In the genomic region with DNA sequence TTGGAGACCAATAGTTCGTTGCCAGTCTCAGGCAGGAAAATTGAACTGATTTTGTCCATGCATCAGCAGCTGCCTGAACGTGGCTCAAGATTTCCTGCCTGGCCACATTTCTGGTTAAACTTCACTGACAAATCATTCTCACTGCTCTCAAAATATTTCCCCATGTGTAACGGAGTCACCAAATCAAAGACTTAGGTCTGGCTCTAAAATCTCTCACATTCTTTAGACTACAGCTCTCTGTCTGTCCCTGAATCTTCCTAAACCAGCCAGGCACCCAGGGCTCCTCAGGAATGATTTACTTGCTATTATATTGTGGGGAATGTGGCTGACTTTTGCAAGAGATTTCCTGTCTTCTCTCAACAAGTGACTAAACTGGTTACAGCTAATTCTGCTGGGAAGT, we compare ENCODE assay signal across 1 cellular context.
TF ChIP-seq lines count a peak whose summit lies in the region.

No MANE protein-coding gene starts in this region.

TF ChIP-seq in WTC11, 78 proteins besides CTCF, POLR2A, EP300 and RAD21 (continued from another document):
- TF ChIP-seq, protein P1, sequence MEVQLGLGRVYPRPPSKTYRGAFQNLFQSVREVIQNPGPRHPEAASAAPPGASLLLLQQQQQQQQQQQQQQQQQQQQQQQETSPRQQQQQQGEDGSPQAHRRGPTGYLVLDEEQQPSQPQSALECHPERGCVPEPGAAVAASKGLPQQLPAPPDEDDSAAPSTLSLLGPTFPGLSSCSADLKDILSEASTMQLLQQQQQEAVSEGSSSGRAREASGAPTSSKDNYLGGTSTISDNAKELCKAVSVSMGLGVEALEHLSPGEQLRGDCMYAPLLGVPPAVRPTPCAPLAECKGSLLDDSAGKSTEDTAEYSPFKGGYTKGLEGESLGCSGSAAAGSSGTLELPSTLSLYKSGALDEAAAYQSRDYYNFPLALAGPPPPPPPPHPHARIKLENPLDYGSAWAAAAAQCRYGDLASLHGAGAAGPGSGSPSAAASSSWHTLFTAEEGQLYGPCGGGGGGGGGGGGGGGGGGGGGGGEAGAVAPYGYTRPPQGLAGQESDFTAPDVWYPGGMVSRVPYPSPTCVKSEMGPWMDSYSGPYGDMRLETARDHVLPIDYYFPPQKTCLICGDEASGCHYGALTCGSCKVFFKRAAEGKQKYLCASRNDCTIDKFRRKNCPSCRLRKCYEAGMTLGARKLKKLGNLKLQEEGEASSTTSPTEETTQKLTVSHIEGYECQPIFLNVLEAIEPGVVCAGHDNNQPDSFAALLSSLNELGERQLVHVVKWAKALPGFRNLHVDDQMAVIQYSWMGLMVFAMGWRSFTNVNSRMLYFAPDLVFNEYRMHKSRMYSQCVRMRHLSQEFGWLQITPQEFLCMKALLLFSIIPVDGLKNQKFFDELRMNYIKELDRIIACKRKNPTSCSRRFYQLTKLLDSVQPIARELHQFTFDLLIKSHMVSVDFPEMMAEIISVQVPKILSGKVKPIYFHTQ (CRISPR knock-in tag; IDR thresholded peaks at IDR 0.05), result no peak
- TF ChIP-seq GRHL2 (CRISPR knock-in tag; IDR thresholded peaks at IDR 0.05; ENCODE audit: insufficient replicate concordance, severe bottlenecking) (no peak), CBFB (CRISPR knock-in tag; IDR thresholded peaks at IDR 0.05; ENCODE audit: low read depth) (no peak), ZNF396 (CRISPR knock-in tag; IDR thresholded peaks at IDR 0.05; ENCODE audit: borderline replicate concordance) (no peak), TEAD1 (CRISPR knock-in tag; IDR thresholded peaks at IDR 0.05) (no peak), FOXJ3 (CRISPR knock-in tag; IDR thresholded peaks at IDR 0.05; ENCODE audit: borderline replicate concordance) (no peak), KAT7 (CRISPR knock-in tag; IDR thresholded peaks at IDR 0.05; ENCODE audit: borderline replicate concordance) (no peak)
- TF ChIP-seq, protein P2, sequence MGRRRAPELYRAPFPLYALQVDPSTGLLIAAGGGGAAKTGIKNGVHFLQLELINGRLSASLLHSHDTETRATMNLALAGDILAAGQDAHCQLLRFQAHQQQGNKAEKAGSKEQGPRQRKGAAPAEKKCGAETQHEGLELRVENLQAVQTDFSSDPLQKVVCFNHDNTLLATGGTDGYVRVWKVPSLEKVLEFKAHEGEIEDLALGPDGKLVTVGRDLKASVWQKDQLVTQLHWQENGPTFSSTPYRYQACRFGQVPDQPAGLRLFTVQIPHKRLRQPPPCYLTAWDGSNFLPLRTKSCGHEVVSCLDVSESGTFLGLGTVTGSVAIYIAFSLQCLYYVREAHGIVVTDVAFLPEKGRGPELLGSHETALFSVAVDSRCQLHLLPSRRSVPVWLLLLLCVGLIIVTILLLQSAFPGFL (CRISPR knock-in tag; IDR thresholded peaks at IDR 0.05; ENCODE audit: borderline replicate concordance), result no peak
- TF ChIP-seq, protein P3, sequence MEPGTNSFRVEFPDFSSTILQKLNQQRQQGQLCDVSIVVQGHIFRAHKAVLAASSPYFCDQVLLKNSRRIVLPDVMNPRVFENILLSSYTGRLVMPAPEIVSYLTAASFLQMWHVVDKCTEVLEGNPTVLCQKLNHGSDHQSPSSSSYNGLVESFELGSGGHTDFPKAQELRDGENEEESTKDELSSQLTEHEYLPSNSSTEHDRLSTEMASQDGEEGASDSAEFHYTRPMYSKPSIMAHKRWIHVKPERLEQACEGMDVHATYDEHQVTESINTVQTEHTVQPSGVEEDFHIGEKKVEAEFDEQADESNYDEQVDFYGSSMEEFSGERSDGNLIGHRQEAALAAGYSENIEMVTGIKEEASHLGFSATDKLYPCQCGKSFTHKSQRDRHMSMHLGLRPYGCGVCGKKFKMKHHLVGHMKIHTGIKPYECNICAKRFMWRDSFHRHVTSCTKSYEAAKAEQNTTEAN (CRISPR knock-in tag; IDR thresholded peaks at IDR 0.05), result no peak
- TF ChIP-seq, protein P4, sequence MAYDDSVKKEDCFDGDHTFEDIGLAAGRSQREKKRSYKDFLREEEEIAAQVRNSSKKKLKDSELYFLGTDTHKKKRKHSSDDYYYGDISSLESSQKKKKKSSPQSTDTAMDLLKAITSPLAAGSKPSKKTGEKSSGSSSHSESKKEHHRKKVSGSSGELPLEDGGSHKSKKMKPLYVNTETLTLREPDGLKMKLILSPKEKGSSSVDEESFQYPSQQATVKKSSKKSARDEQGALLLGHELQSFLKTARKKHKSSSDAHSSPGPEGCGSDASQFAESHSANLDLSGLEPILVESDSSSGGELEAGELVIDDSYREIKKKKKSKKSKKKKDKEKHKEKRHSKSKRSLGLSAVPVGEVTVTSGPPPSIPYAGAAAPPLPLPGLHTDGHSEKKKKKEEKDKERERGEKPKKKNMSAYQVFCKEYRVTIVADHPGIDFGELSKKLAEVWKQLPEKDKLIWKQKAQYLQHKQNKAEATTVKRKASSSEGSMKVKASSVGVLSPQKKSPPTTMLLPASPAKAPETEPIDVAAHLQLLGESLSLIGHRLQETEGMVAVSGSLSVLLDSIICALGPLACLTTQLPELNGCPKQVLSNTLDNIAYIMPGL (CRISPR knock-in tag; IDR thresholded peaks at IDR 0.05), result no peak
- TF ChIP-seq, protein P5, sequence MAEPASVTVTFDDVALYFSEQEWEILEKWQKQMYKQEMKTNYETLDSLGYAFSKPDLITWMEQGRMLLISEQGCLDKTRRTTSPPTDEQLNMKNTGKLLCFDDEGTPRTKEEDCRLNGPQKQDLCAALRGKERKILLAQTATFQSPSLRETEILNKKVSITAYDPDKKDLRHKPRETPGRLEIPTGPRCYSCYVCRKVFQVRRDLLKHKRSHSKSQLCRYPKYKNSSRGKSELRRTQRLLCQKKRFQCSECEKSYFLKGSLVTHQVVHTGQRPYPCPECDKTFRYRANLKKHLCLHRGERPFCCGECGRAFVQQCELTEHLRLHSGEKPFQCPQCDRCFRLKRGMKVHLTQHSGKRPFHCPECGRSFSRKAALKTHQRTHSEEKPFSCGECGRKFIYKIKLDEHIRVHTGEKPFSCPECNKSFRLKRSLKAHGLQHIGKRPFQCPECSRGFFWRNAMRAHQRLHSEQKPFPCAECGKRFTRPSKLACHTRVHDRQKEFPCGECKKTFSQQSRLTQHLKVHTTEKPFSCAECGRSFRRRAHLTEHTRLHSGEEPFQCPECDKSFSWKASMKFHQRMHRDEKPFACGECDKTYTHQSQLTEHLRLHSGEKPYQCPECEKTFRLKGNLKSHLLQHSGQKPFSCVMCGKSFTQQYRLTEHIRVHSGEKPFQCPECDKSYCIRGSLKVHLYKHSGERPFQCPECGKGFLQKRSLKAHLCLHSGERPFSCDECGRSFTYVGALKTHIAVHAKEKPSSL (CRISPR knock-in tag; conservative IDR thresholded peaks at IDR 0.05), result no peak
- TF ChIP-seq, protein P6, sequence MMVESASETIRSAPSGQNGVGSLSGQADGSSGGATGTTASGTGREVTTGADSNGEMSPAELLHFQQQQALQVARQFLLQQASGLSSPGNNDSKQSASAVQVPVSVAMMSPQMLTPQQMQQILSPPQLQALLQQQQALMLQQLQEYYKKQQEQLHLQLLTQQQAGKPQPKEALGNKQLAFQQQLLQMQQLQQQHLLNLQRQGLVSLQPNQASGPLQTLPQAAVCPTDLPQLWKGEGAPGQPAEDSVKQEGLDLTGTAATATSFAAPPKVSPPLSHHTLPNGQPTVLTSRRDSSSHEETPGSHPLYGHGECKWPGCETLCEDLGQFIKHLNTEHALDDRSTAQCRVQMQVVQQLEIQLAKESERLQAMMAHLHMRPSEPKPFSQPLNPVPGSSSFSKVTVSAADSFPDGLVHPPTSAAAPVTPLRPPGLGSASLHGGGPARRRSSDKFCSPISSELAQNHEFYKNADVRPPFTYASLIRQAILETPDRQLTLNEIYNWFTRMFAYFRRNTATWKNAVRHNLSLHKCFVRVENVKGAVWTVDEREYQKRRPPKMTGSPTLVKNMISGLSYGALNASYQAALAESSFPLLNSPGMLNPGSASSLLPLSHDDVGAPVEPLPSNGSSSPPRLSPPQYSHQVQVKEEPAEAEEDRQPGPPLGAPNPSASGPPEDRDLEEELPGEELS (CRISPR knock-in tag; IDR thresholded peaks at IDR 0.05), result no peak
